In the genomic region with DNA sequence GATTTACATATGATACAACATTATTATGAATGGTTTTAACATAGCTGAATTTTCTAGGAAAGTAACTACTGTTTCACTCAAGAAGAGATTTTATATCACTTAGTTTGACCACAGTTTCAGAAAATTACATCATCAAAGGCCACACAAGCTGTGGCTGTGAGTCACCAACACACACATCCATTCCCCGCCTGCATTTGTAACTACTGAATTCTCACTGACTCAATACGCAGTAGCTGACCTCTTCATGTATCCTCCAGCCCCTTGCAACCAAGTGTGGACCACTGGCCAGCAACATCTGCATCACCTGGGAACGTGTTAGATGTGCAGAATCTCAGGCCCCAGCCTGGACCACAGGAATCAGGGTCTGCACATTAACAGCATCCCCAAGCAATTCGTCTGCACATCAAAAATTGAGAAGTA, we compare ENCODE assay signal across 11 cellular contexts.
DNase-seq lines count a peak whose midpoint lies in the region; ATAC-seq, FAIRE-seq and TF ChIP-seq lines count a peak whose summit lies in the region.
"Had no signal": no experiment of that assay in that cellular context is flagged by ENCODE, and none has a peak within 500 bp of the region (broad histone marks: within the 10 kb centered on the region; RNA-seq: fewer than 3 reads in every experiment).

No MANE protein-coding gene starts in this region.

- H3K27me3 ChIP-seq in right atrium auricular region, result no peaks in the 10 kb centered on the region
- H3K27me3 ChIP-seq: cardiac muscle cell had no signal

- H3K36me3 ChIP-seq in right atrium auricular region, result no peaks in the 10 kb centered on the region
- H3K36me3 ChIP-seq: cardiac muscle cell, prostate gland had no signal

- ATAC-seq in left ventricle myocardium superior, result peak; percentile 56

- H3K27ac ChIP-seq in right atrium auricular region, result no peak overlapping the region
- H3K27ac ChIP-seq: cardiac muscle cell, prostate gland had no signal

- no peaks in the 10 kb centered on the region for H3K9me3 ChIP-seq in right atrium auricular region
- H3K9me3 ChIP-seq: prostate gland had no signal

- H3K4me1 ChIP-seq in right atrium auricular region, result peaks cover 0 to 15% of the 10 kb centered on the region in 2 donors

- no peak overlapping the region for H3K4me3 ChIP-seq in right atrium auricular region
- H3K4me3 ChIP-seq: cardiac muscle cell, prostate gland had no signal

- TF ChIP-seq CTCF in right atrium auricular region (IDR thresholded peaks at IDR 0.05), result no peak

- intact Hi-C loops in left ventricle myocardium superior (cut with micrococcal nuclease), result no loop called here

- FAIRE-seq in urothelium cell line (lab: Jason Lieb, UNC), result no peak
- FAIRE-seq: G401.6 had no signal

- no peak for DNase-seq in left ventricle myocardium superior
- no peak for DNase-seq in right atrium auricular region (ENCODE audit: low spot score)
- DNase-seq in activated T-cell treated with anti-CD3 and anti-CD28 coated beads, Interleukin-2, amount 50 U/mL, for 48 hours, result peak; percentile 48 to 62
- DNase-seq in kidney glomerular epithelial cell (lab: John Stamatoyannopoulos, UW), result peak; percentile 41
- peak; percentile 72 for DNase-seq in urothelium cell line (ENCODE audit: low spot score)
- DNase-seq in SHP77 treated with DMSO at 0.1 percent for 48 hours (lab: John Stamatoyannopoulos, UW), result no peak
- DNase-seq in pons (ENCODE audit: low spot score), result no peak
- no peak for DNase-seq in DMS79 (lab: John Stamatoyannopoulos, UW)

Comparison
In these comparisons a context has a peak if more than half of its experiments do, and no peak if none do; other contexts are left out.
1. DNase-seq: peak in activated T-cell treated with anti-CD3 and anti-CD28 coated beads, Interleukin-2, amount 50 U/mL, for 48 hours (2 of 2), kidney glomerular epithelial cell (single experiment) and urothelium cell line (single experiment); none in left ventricle myocardium superior (single experiment), right atrium auricular region (single experiment), SHP77 treated with DMSO at 0.1 percent for 48 hours (single experiment), pons (single experiment) and DMS79 (single experiment).